1 cellular context compared by ENCODE assay signal in genomic region chr14:22774011-22774706, GRCh38.
TF ChIP-seq lines count a peak whose summit lies in the region.

No MANE protein-coding gene starts in this region.

TF ChIP-seq in WTC11, 78 proteins besides CTCF, POLR2A, EP300 and RAD21 (continued from another document):
- no peak for TF ChIP-seq STAT6 (CRISPR knock-in tag; conservative IDR thresholded peaks at IDR 0.05; ENCODE audit: low read depth)
- no peak for TF ChIP-seq ZNF425 (CRISPR knock-in tag; conservative IDR thresholded peaks at IDR 0.05)
- TF ChIP-seq SMAD3 (CRISPR knock-in tag; IDR thresholded peaks at IDR 0.05; ENCODE audit: borderline replicate concordance), result no peak
- no peak for TF ChIP-seq GABPB1 (CRISPR knock-in tag; IDR thresholded peaks at IDR 0.05)
- TF ChIP-seq ZNF121 (CRISPR knock-in tag; IDR thresholded peaks at IDR 0.05), result no peak
- TF ChIP-seq PRDM15 (CRISPR knock-in tag; IDR thresholded peaks at IDR 0.05), result no peak
- no peak for TF ChIP-seq SOX15 (CRISPR knock-in tag; IDR thresholded peaks at IDR 0.05)
- TF ChIP-seq CREB1 (CRISPR knock-in tag; IDR thresholded peaks at IDR 0.05), result no peak
- TF ChIP-seq USF2 (CRISPR knock-in tag; IDR thresholded peaks at IDR 0.05), result no peak
- TF ChIP-seq ZNF317 (CRISPR knock-in tag; IDR thresholded peaks at IDR 0.05; ENCODE audit: borderline replicate concordance, low read depth), result no peak
- no peak for TF ChIP-seq ETV6 (CRISPR knock-in tag; IDR thresholded peaks at IDR 0.05)
- TF ChIP-seq MLX (CRISPR knock-in tag; IDR thresholded peaks at IDR 0.05), result no peak
TF ChIP-seq in WTC11: peak in this region for 0.
